8 cellular contexts compared by ENCODE assay signal in the genomic region with DNA sequence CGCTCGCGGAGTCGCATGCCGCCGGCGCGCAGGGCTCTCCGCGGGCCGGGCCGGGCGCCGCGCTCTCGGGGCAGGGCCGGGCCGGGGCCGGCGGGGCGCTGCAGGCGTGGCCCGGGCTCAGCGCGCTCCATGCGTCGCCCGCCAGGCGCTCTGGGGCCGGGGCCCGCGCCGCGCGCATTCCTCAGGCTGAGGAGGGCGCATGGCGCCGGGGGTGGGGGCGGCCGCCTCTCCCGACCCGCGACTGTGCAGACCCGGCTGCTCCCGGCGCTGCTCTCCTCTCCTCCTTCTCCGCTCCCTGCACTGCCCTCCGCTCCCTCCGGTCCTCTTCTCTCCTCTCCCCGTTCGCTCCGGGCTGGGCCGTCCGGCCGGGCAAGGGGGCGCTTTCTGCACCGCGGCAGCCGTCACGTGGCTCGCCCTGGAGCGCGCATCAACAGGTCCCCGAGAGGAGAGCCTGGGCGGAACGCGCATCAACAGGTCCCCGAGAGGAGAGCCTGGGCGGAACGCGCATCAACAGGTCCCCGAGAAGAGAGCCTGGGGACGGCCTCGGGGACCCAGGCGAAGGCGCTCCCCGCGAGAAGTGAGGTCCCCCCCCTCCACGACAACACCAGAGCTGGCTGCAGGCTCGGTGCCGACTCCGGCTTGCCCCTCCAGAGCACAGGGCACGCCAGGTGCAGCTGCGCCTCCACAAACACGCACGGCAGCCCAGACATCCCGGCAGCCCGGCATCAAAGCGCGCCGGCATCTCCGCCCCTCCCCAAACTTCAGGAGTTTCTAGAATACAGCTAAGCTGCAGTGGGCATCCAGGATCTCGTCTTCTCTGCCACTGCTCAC. TPM values are rescaled to one million over a fixed set of nuclear protein-coding genes. Genes with fewer than 3 reads are reported as not detected.
A peak's percentile ranks its signal among the peaks of the same experiment; 100 is the strongest.
DNase-seq lines count a peak whose midpoint lies in the region; ATAC-seq and TF ChIP-seq lines count a peak whose summit lies in the region.

No MANE protein-coding gene starts in this region.

- peak overlapping the region; percentile 75 for H3K4me3 Mint-ChIP-seq in progenitor cell of endocrine pancreas (ENCODE audit: low read depth)

- peak; percentile 67 for DNase-seq in GM03348 (ENCODE audit: low spot score)
- peak; percentile 44 to 58 for DNase-seq in activated CD4-positive, alpha-beta T cell treated with anti-CD3 and anti-CD28 coated beads, Interleukin-2, amount 50 U/mL, for 48 hours
- DNase-seq in foreskin fibroblast: peak; percentile 34 to 72
- DNase-seq in progenitor cell of endocrine pancreas (ENCODE audit: low spot score, unreplicated experiment): peak; percentile 47
- no peak for DNase-seq in NCI-H2107 (lab: John Stamatoyannopoulos, UW)
- no peak for DNase-seq in NCI-H187 (lab: John Stamatoyannopoulos, UW)

- no peaks in the 10 kb centered on the region for H3K9me3 Mint-ChIP-seq in progenitor cell of endocrine pancreas (ENCODE audit: low read depth)

- peaks cover 3% of the 10 kb centered on the region for H3K36me3 Mint-ChIP-seq in progenitor cell of endocrine pancreas (ENCODE audit: insufficient read depth)

- peak overlapping the region; percentile 46 to 51 for H3K4me3 ChIP-seq in foreskin fibroblast (ENCODE audit: low read depth in 1 of 2, low read length in 2 of 2)

- no peak for ATAC-seq in GM21367 (IDR thresholded peaks at IDR 0.05; ENCODE audit: unreplicated experiment)
- no peak for ATAC-seq in GM18511 (IDR thresholded peaks at IDR 0.05; ENCODE audit: unreplicated experiment)

- H3K27me3 Mint-ChIP-seq in progenitor cell of endocrine pancreas: peaks cover 32% of the 10 kb centered on the region

- TF ChIP-seq CTCF in foreskin fibroblast (IDR thresholded peaks at IDR 0.05; ENCODE audit: low read depth, low read length) (no peak), progenitor cell of endocrine pancreas (IDR thresholded peaks at IDR 0.05; ENCODE audit: unreplicated experiment) (no peak)

- H3K4me1 Mint-ChIP-seq in progenitor cell of endocrine pancreas (ENCODE audit: low read depth): peaks cover 15% of the 10 kb centered on the region

- no peak overlapping the region for H3K27ac Mint-ChIP-seq in progenitor cell of endocrine pancreas

RNA-seq across cellular contexts. Expression of a gene that starts 12.9 kb away (rescaled TPM):
- total RNA-seq in progenitor cell of endocrine pancreas: 70.0 and 72.6 TPM in 2 replicates

RNA-seq across cellular contexts. Expression of a gene that starts 55.3 kb away (rescaled TPM):
- 71.1 and 72.7 TPM in 2 replicates for total RNA-seq in progenitor cell of endocrine pancreas

Comparison
In these comparisons a context has a peak if more than half of its experiments do, and no peak if none do; other contexts are left out.
1. DNase-seq: peak in GM03348 (single experiment), activated CD4-positive, alpha-beta T cell treated with anti-CD3 and anti-CD28 coated beads, Interleukin-2, amount 50 U/mL, for 48 hours (2 of 2), foreskin fibroblast (2 of 2) and progenitor cell of endocrine pancreas (single experiment); none in NCI-H2107 (single experiment) and NCI-H187 (0 of 2).